Comparison of ENCODE assay signal across 8 cellular contexts in genomic region chr19:47226426-47227346, GRCh38. TPM values are rescaled to one million over a fixed set of nuclear protein-coding genes. Genes with fewer than 3 reads are reported as not detected.
DNase-seq lines count a peak whose midpoint lies in the region; ATAC-seq, FAIRE-seq and TF ChIP-seq lines count a peak whose summit lies in the region.

No MANE protein-coding gene starts in this region.

- BruUV-seq in HepG2 (replicated peaks; lab: Mats Ljungman, UMichigan) = TSS peak; percentile 89

- peaks cover 23% of the 10 kb centered on the region for H3K79me2 ChIP-seq in HepG2 (ENCODE audit: insufficient read depth, low read length)

- no peak for TF ChIP-seq EP300 in HepG2 (IDR thresholded peaks at IDR 0.05; ENCODE audit: low read depth in 2 of 2, low read length in 2 of 2)
- no peak; the same call in 1 of the 2 replicates for TF ChIP-seq EP300 in HepG2 (CRISPR knock-in tag; IDR thresholded peaks at IDR 0.05; ENCODE audit: borderline replicate concordance)

- WGBS in HepG2 (ENCODE audit: low lambda C conversion rate) = 0% methylated on average over 18 of the region's 56 CpGs

- H3K4me3 Mint-ChIP-seq in T-helper 1 cell treated with Interleukin-12 subunit alpha and Interleukin-12 subunit beta and Interleukin-4 antibody, amounts not matched to agents 30 μg/mL and 1 μg/mL, for 36 hours = peak overlapping the region; percentile 84
- H3K4me3 Mint-ChIP-seq in stimulated activated naive B cell treated with anti-CD40 and anti-IgM and Interleukin-4, amounts not matched to agents 10 μg/mL and 1 μg/mL and 100 μg/mL, for 72 hours = peak overlapping the region; percentile 84

- peak overlapping the region; percentile 89 for H3K27ac Mint-ChIP-seq in T-helper 1 cell treated with Interleukin-12 subunit alpha and Interleukin-12 subunit beta and Interleukin-4 antibody, amounts not matched to agents 30 μg/mL and 1 μg/mL, for 36 hours
- peak overlapping the region; percentile 94 for H3K27ac Mint-ChIP-seq in stimulated activated naive B cell treated with anti-CD40 and anti-IgM and Interleukin-4, amounts not matched to agents 10 μg/mL and 1 μg/mL and 100 μg/mL, for 72 hours

- H3K4me2 ChIP-seq in HepG2 (ENCODE audit: low read depth, low read length) = peak overlapping the region; percentile 94

- TF ChIP-seq CTCF in colonic mucosa (IDR thresholded peaks at IDR 0.05) (no peak), HepG2 (CRISPR knock-in tag; IDR thresholded peaks at IDR 0.05) (peak; percentile 39)

- peak; percentile 63 to 70 for TF ChIP-seq POLR2A in HepG2 (IDR thresholded peaks at IDR 0.05; ENCODE audit: insufficient read depth in 1 of 2, low read depth in 2 of 2, low read length in 2 of 2)

- peak overlapping the region; percentile 48 for H3K4me3 ChIP-seq in Jurkat, Clone E6-1 (ENCODE audit: low read length)
- H3K4me3 ChIP-seq in colonic mucosa (peak overlapping the region; percentile 34), HepG2 (replicated peaks in 1 of 3; ENCODE audit: insufficient read depth in 1 of 3, low read depth in 2 of 3, low read length in 3 of 3) (peak overlapping the region; percentile 94 to 100 (median 95))

- intact Hi-C loops in colonic mucosa (cut with DNase I) (no loop called here), HepG2 (cut with micrococcal nuclease; ENCODE audit: unreplicated experiment) (no loop called here)

- peaks cover 3% of the 10 kb centered on the region for H3K9me3 Mint-ChIP-seq in T-helper 1 cell treated with Interleukin-12 subunit alpha and Interleukin-12 subunit beta and Interleukin-4 antibody, amounts not matched to agents 30 μg/mL and 1 μg/mL, for 36 hours
- H3K9me3 Mint-ChIP-seq in stimulated activated naive B cell treated with anti-CD40 and anti-IgM and Interleukin-4, amounts not matched to agents 10 μg/mL and 1 μg/mL and 100 μg/mL, for 72 hours = no peaks in the 10 kb centered on the region

- DNase-seq in EH (ENCODE audit: low read depth) = peak; percentile 90
- peak; percentile 68 for DNase-seq in Jurkat, Clone E6-1 (ENCODE audit: low read depth, low spot score)
- DNase-seq in colonic mucosa = peak; percentile 95
- peak; percentile 89 for DNase-seq in HepG2 (ENCODE audit: low spot score)
- peak; percentile 58 for DNase-seq in stimulated activated naive B cell treated with anti-CD40 and anti-IgM and Interleukin-4, amounts not matched to agents 10 μg/mL and 1 μg/mL and 100 μg/mL, for 72 hours
- DNase-seq in iPS-NIHi7 (ENCODE audit: extremely low spot score) = no peak

- peaks cover 15% of the 10 kb centered on the region for H3K4me1 Mint-ChIP-seq in T-helper 1 cell treated with Interleukin-12 subunit alpha and Interleukin-12 subunit beta and Interleukin-4 antibody, amounts not matched to agents 30 μg/mL and 1 μg/mL, for 36 hours (ENCODE audit: low read depth)
- peaks cover 10 to 23% of the 10 kb centered on the region in 2 donors for H3K4me1 Mint-ChIP-seq in stimulated activated naive B cell treated with anti-CD40 and anti-IgM and Interleukin-4, amounts not matched to agents 10 μg/mL and 1 μg/mL and 100 μg/mL, for 72 hours

- peak; percentile 68 for FAIRE-seq in HepG2 (lab: Jason Lieb, UNC)

- H3K36me3 Mint-ChIP-seq in T-helper 1 cell treated with Interleukin-12 subunit alpha and Interleukin-12 subunit beta and Interleukin-4 antibody, amounts not matched to agents 30 μg/mL and 1 μg/mL, for 36 hours (ENCODE audit: low read depth) = peaks cover 14% of the 10 kb centered on the region
- peaks cover 0 to 3% of the 10 kb centered on the region in 2 donors for H3K36me3 Mint-ChIP-seq in stimulated activated naive B cell treated with anti-CD40 and anti-IgM and Interleukin-4, amounts not matched to agents 10 μg/mL and 1 μg/mL and 100 μg/mL, for 72 hours

- POLR2A ChIA-PET in HepG2 (lab: Yijun Ruan, JAX) = interaction anchor here (0.6 to 4.3 kb wide), 27 partner anchors 9 to 1759 kb away, joined by 3 to 93 read pairs (median 6); partner anchors contain the start of genes CCDC9, DHX34, INAFM1 and SAE1

- peak overlapping the region; percentile 97 for H3K27ac ChIP-seq in colonic mucosa
- H3K27ac ChIP-seq in HepG2 (ENCODE audit: extremely low read length, insufficient read depth, low read length) = peak overlapping the region; percentile 93

- no peak for TF ChIP-seq RAD21 in HepG2 (CRISPR knock-in tag; IDR thresholded peaks at IDR 0.05)

- no peaks in the 10 kb centered on the region for H3K9me3 ChIP-seq in colonic mucosa
- no peaks in the 10 kb centered on the region for H3K9me3 ChIP-seq in HepG2 (ENCODE audit: low read length)

- ATAC-seq in GM21423 (IDR thresholded peaks at IDR 0.05; ENCODE audit: unreplicated experiment) = peak; percentile 26
- ATAC-seq in HepG2 = peak; percentile 63
- ATAC-seq in stimulated activated naive B cell treated with anti-CD40 and anti-IgM and Interleukin-4, amounts not matched to agents 10 μg/mL and 1 μg/mL and 100 μg/mL, for 72 hours (replicated peaks) = peak; percentile 21 to 33

- CTCF ChIA-PET in HepG2 (lab: Yijun Ruan, JAX; ENCODE audit: low intra/inter-chr PET ratio, low total read pairs) = no interaction called here

- in situ Hi-C loops in HepG2 (cut with HindIII; ENCODE audit: extremely low pct_ligation_motif_present, low pct_unique_long_range_greater_than_20kb) = no loop called here

- no peaks in the 10 kb centered on the region for H3K27me3 Mint-ChIP-seq in T-helper 1 cell treated with Interleukin-12 subunit alpha and Interleukin-12 subunit beta and Interleukin-4 antibody, amounts not matched to agents 30 μg/mL and 1 μg/mL, for 36 hours (ENCODE audit: low read depth)
- no peaks in the 10 kb centered on the region for H3K27me3 Mint-ChIP-seq in stimulated activated naive B cell treated with anti-CD40 and anti-IgM and Interleukin-4, amounts not matched to agents 10 μg/mL and 1 μg/mL and 100 μg/mL, for 72 hours

- peak overlapping the region; percentile 94 to 99 for H3K9ac ChIP-seq in colonic mucosa (ENCODE audit: low read depth in 2 of 2, low read length in 2 of 2)
- H3K9ac ChIP-seq in HepG2 (ENCODE audit: insufficient read depth, low read depth, low read length) = peak overlapping the region; percentile 99

- H3K4me1 ChIP-seq in colonic mucosa (peaks cover 10% of the 10 kb centered on the region), HepG2 (ENCODE audit: insufficient read depth, low read length) (peaks cover 29% of the 10 kb centered on the region)

- H2AFZ ChIP-seq in HepG2 (ENCODE audit: low read length) = no peak overlapping the region

- H3K36me3 ChIP-seq in colonic mucosa = no peaks in the 10 kb centered on the region
- H3K36me3 ChIP-seq in HepG2 (replicated peaks in 1 of 2; ENCODE audit: control insufficient read depth in 1 of 2, insufficient read depth in 2 of 2, low read length in 2 of 2) = peaks cover 12 to 19% of the 10 kb centered on the region in 2 experiments; a peak in 4 of 5 replicates

- H3K27me3 ChIP-seq in colonic mucosa (no peaks in the 10 kb centered on the region), HepG2 (ENCODE audit: control insufficient read depth in 1 of 2, insufficient read depth in 2 of 2, low read length in 2 of 2) (peaks cover 0 to 4% of the 10 kb centered on the region in 2 experiments; a peak in 1 of 5 replicates)

- H4K20me1 ChIP-seq in HepG2 (ENCODE audit: insufficient read depth, low read length) = peaks cover 23% of the 10 kb centered on the region

RNA-seq across cellular contexts. Expression of gene BBC3, which starts 4.3 kb away (rescaled TPM):
- 3.5 TPM for polyA plus RNA-seq in Jurkat, Clone E6-1 (2012; ENCODE audit: insufficient read depth, insufficient read length)
- total RNA-seq in colonic mucosa (10 to 100 TPM; 19.5 to 21.7 TPM), HepG2 (2016; rRNA removed; fragmentation: Illumina TruSeq; extraction: Trizol) (5.8 and 8.8 TPM in 2 replicates)
- total RNA-seq in HepG2 (2016; cell fraction: cytosol; rRNA removed; fragmentation: Illumina TruSeq; extraction: Trizol; ENCODE audit: low read depth) = 3.1 and 3.4 TPM in 2 replicates
- 5.9 and 8.8 TPM in 2 replicates for total RNA-seq in HepG2 (2016; cell fraction: insoluble cytoplasmic fraction; rRNA removed; fragmentation: Illumina TruSeq; extraction: Trizol)
- total RNA-seq in HepG2 (2016; cell fraction: membrane; rRNA removed; fragmentation: Illumina TruSeq; extraction: Trizol) = 6.6 and 7.4 TPM in 2 replicates
- total RNA-seq in HepG2 (2016; cell fraction: nucleus; rRNA removed; fragmentation: Illumina TruSeq; extraction: Trizol) = 4.6 and 5.1 TPM in 2 replicates
- 6.1 and 11.1 TPM in 2 replicates for polyA plus RNA-seq in HepG2 (2011; rRNA removed)
- polyA plus RNA-seq in HepG2 (2011; cell fraction: cytosol; rRNA removed) = 7.0 and 10.6 TPM in 2 replicates
- polyA plus RNA-seq in HepG2 (2011; cell fraction: nucleus; rRNA removed) = 18.7 and 18.8 TPM in 2 replicates
- polyA plus RNA-seq in HepG2 (2012) = 7.0 and 13.6 TPM in 2 replicates
- polyA plus RNA-seq in HepG2 (2016; cell fraction: cytosol; fragmentation: Illumina TruSeq; extraction: Trizol; ENCODE audit: low read depth) = 1.8 and 1.9 TPM in 2 replicates
- 9.2 and 11.0 TPM in 2 replicates for polyA plus RNA-seq in HepG2 (2016; cell fraction: insoluble cytoplasmic fraction; fragmentation: Illumina TruSeq; extraction: Trizol; ENCODE audit: low read depth)
- 5.1 and 5.2 TPM in 2 replicates for polyA plus RNA-seq in HepG2 (2016; cell fraction: membrane; fragmentation: Illumina TruSeq; extraction: Trizol; ENCODE audit: low read depth)
- 13.0 and 13.4 TPM in 2 replicates for polyA plus RNA-seq in HepG2 (2016; cell fraction: nucleus; fragmentation: Illumina TruSeq; extraction: Trizol; ENCODE audit: insufficient read depth, low read depth)
- 2.1 and 9.7 TPM in 2 replicates for polyA minus RNA-seq in HepG2 (2011; rRNA and poly(A)+ RNA removed; ENCODE audit: low replicate concordance)
- polyA minus RNA-seq in HepG2 (2011; cell fraction: cytosol; rRNA and poly(A)+ RNA removed) = 8.9 and 9.3 TPM in 2 replicates
- polyA minus RNA-seq in HepG2 (2011; cell fraction: nucleus; rRNA and poly(A)+ RNA removed) = 5.4 and 6.2 TPM in 2 replicates

RNA-seq across cellular contexts. Expression of gene CCDC9, which starts 29.6 kb away (rescaled TPM):
- 15.6 TPM for polyA plus RNA-seq in Jurkat, Clone E6-1 (2012; ENCODE audit: insufficient read depth, insufficient read length)
- total RNA-seq in colonic mucosa = 10 to 100 TPM; 27.2 to 37.3 TPM
- 5.9 and 6.3 TPM in 2 replicates for total RNA-seq in HepG2 (2016; rRNA removed; fragmentation: Illumina TruSeq; extraction: Trizol)
- 3.4 and 3.5 TPM in 2 replicates for total RNA-seq in HepG2 (2016; cell fraction: cytosol; rRNA removed; fragmentation: Illumina TruSeq; extraction: Trizol; ENCODE audit: low read depth)
- 3.8 and 7.1 TPM in 2 replicates for total RNA-seq in HepG2 (2016; cell fraction: insoluble cytoplasmic fraction; rRNA removed; fragmentation: Illumina TruSeq; extraction: Trizol)
- total RNA-seq in HepG2 (2016; cell fraction: membrane; rRNA removed; fragmentation: Illumina TruSeq; extraction: Trizol) = 4.5 and 5.0 TPM in 2 replicates
- total RNA-seq in HepG2 (2016; cell fraction: nucleus; rRNA removed; fragmentation: Illumina TruSeq; extraction: Trizol) = 4.4 and 5.5 TPM in 2 replicates
- 2.9 and 3.0 TPM in 2 replicates for polyA plus RNA-seq in HepG2 (2011; rRNA removed)
- 2.1 and 2.2 TPM in 2 replicates for polyA plus RNA-seq in HepG2 (2011; cell fraction: cytosol; rRNA removed)
- 10.1 and 11.8 TPM in 2 replicates for polyA plus RNA-seq in HepG2 (2011; cell fraction: nucleus; rRNA removed)
- polyA plus RNA-seq in HepG2 (2012) = 10.0 TPM in 2 replicates
- polyA plus RNA-seq in HepG2 (2016; cell fraction: cytosol; fragmentation: Illumina TruSeq; extraction: Trizol; ENCODE audit: low read depth) = 1.6 and 1.8 TPM in 2 replicates
- 9.0 and 10.3 TPM in 2 replicates for polyA plus RNA-seq in HepG2 (2016; cell fraction: insoluble cytoplasmic fraction; fragmentation: Illumina TruSeq; extraction: Trizol; ENCODE audit: low read depth)
- 3.6 and 3.9 TPM in 2 replicates for polyA plus RNA-seq in HepG2 (2016; cell fraction: membrane; fragmentation: Illumina TruSeq; extraction: Trizol; ENCODE audit: low read depth)
- 22.8 and 25.7 TPM in 2 replicates for polyA plus RNA-seq in HepG2 (2016; cell fraction: nucleus; fragmentation: Illumina TruSeq; extraction: Trizol; ENCODE audit: insufficient read depth, low read depth)
- polyA minus RNA-seq in HepG2 (2011; rRNA and poly(A)+ RNA removed; ENCODE audit: low replicate concordance) = 1.8 and 6.2 TPM in 2 replicates
- polyA minus RNA-seq in HepG2 (2011; cell fraction: cytosol; rRNA and poly(A)+ RNA removed) = 0.99 and 1.7 TPM in 2 replicates
- 6.3 and 7.5 TPM in 2 replicates for polyA minus RNA-seq in HepG2 (2011; cell fraction: nucleus; rRNA and poly(A)+ RNA removed)

RNA-seq across cellular contexts. Expression of gene INAFM1, which starts 48.0 kb away (rescaled TPM):
- polyA plus RNA-seq in Jurkat, Clone E6-1 (2012; ENCODE audit: insufficient read depth, insufficient read length) = 7.2 TPM
- total RNA-seq in colonic mucosa (10 to 100 TPM; 12.8 to 19.6 TPM), HepG2 (2016; rRNA removed; fragmentation: Illumina TruSeq; extraction: Trizol) (1.00 and 1.9 TPM in 2 replicates)
- total RNA-seq in HepG2 (2016; cell fraction: cytosol; rRNA removed; fragmentation: Illumina TruSeq; extraction: Trizol; ENCODE audit: low read depth) = 0.81 and 1.1 TPM in 2 replicates
- 1.1 and 1.8 TPM in 2 replicates for total RNA-seq in HepG2 (2016; cell fraction: insoluble cytoplasmic fraction; rRNA removed; fragmentation: Illumina TruSeq; extraction: Trizol)
- 1.0 and 1.2 TPM in 2 replicates for total RNA-seq in HepG2 (2016; cell fraction: membrane; rRNA removed; fragmentation: Illumina TruSeq; extraction: Trizol)
- total RNA-seq in HepG2 (2016; cell fraction: nucleus; rRNA removed; fragmentation: Illumina TruSeq; extraction: Trizol) = 0.78 and 1.0 TPM in 2 replicates
- 0.88 and 1.3 TPM in 2 replicates for polyA plus RNA-seq in HepG2 (2011; rRNA removed)
- polyA plus RNA-seq in HepG2 (2011; cell fraction: cytosol; rRNA removed) = 0.60 and 0.93 TPM in 2 replicates
- 5.3 and 5.5 TPM in 2 replicates for polyA plus RNA-seq in HepG2 (2011; cell fraction: nucleus; rRNA removed)
- polyA plus RNA-seq in HepG2 (2012) = 2.8 and 3.1 TPM in 2 replicates
- polyA plus RNA-seq in HepG2 (2016; cell fraction: cytosol; fragmentation: Illumina TruSeq; extraction: Trizol; ENCODE audit: low read depth) = 2.2 and 2.5 TPM in 2 replicates
- polyA plus RNA-seq in HepG2 (2016; cell fraction: insoluble cytoplasmic fraction; fragmentation: Illumina TruSeq; extraction: Trizol; ENCODE audit: low read depth) = 1.8 and 2.4 TPM in 2 replicates
- 1.7 and 2.2 TPM in 2 replicates for polyA plus RNA-seq in HepG2 (2016; cell fraction: membrane; fragmentation: Illumina TruSeq; extraction: Trizol; ENCODE audit: low read depth)
- 4.5 and 6.9 TPM in 2 replicates for polyA plus RNA-seq in HepG2 (2016; cell fraction: nucleus; fragmentation: Illumina TruSeq; extraction: Trizol; ENCODE audit: insufficient read depth, low read depth)
- 0.35 and 1.3 TPM in 2 replicates for polyA minus RNA-seq in HepG2 (2011; rRNA and poly(A)+ RNA removed; ENCODE audit: low replicate concordance)
- polyA minus RNA-seq in HepG2 (2011; cell fraction: cytosol; rRNA and poly(A)+ RNA removed) = 1.2 and 1.5 TPM in 2 replicates
- 0.99 and 1.4 TPM in 2 replicates for polyA minus RNA-seq in HepG2 (2011; cell fraction: nucleus; rRNA and poly(A)+ RNA removed)

Comparison
In these comparisons a context has a peak if more than half of its experiments do, and no peak if none do; other contexts are left out.
1. H3K4me3 ChIP-seq: peak in every context shown above with its lines; median percentile 95 in HepG2; 48 in Jurkat, Clone E6-1; 34 in colonic mucosa.